Comparison of ENCODE assay signal across 12 cellular contexts in the genomic region with DNA sequence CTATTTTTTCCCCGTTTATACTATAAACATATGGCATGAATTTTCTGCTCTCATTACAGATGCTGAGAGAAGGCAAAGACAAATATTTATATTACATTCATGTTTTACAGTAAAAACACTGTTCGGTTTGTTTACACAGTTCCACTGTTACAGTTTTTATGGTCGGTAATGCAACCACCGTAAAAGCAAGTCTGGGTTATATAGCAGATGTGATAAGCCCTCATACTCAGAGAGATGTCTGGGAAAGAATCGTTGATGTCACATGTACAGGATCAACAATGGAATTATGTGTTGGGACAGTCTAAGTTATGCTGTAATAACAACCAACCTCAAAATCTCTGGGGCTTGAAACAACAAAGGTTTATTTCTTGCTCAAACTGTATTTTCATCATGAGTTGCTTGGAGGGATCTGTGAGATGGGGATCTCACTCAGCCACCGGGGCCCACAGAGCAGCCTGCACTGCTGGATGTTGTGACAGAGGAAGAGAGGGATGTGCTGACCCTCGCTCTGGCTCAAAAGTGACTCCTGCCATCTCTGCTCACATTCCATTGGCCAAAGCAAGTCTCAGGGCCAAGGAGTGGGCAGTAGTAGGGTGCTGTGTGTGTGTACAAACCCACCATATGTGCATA.
DNase-seq lines count a peak whose midpoint lies in the region; ATAC-seq, FAIRE-seq and TF ChIP-seq lines count a peak whose summit lies in the region.
"Had no signal": no experiment of that assay in that cellular context is flagged by ENCODE, and none has a peak within 500 bp of the region (broad histone marks: within the 10 kb centered on the region; RNA-seq: fewer than 3 reads in every experiment).

No MANE protein-coding gene starts in this region.

- H3K4me2 ChIP-seq in smooth muscle cell: peak overlapping the region; percentile 42
- H3K4me2 ChIP-seq in PC-9: no peak overlapping the region

- no peaks in the 10 kb centered on the region for H3K27me3 ChIP-seq in smooth muscle cell (ENCODE audit: low read depth)
- H3K27me3 ChIP-seq in psoas muscle (ENCODE audit: insufficient read depth in 3 of 3, low read length in 2 of 3): no peaks in the 10 kb centered on the region
- H3K27me3 ChIP-seq in PC-9 (ENCODE audit: insufficient read depth, low read depth): no peaks in the 10 kb centered on the region

- H3F3A ChIP-seq in smooth muscle cell (ENCODE audit: low read depth): no peaks in the 10 kb centered on the region
- H3F3A ChIP-seq in PC-9 (ENCODE audit: insufficient read depth, low read depth): no peaks in the 10 kb centered on the region

- peak overlapping the region; percentile 14 for H3K4me3 ChIP-seq in smooth muscle cell
- H3K4me3 ChIP-seq in psoas muscle: no peak overlapping the region
- no peak overlapping the region for H3K4me3 ChIP-seq in PC-9

- intact Hi-C loops in psoas muscle (cut with DNase I) (no loop called here), PC-9 (cut with micrococcal nuclease; ENCODE audit: unreplicated experiment) (no loop called here)

- H2AFZ ChIP-seq in smooth muscle cell (ENCODE audit: low read depth) (no peak overlapping the region), PC-9 (no peak overlapping the region)

- WGBS in smooth muscle cell (ENCODE audit: low lambda C conversion rate): 18% methylated on average over 7 of the region's 7 CpGs
- WGBS in psoas muscle, 3 donors: 58 to 62% (median 59%) methylated on average over 7 of the region's 7 CpGs

- no peaks in the 10 kb centered on the region for H4K20me1 ChIP-seq in smooth muscle cell (ENCODE audit: low read depth)
- H4K20me1 ChIP-seq in PC-9 (ENCODE audit: insufficient read depth): no peaks in the 10 kb centered on the region; the same call in 1 of the 2 replicates

- H3K9me3 ChIP-seq in smooth muscle cell (replicated peaks; ENCODE audit: low read depth): no peaks in the 10 kb centered on the region
- H3K9me3 ChIP-seq in psoas muscle: no peaks in the 10 kb centered on the region
- no peaks in the 10 kb centered on the region for H3K9me3 ChIP-seq in PC-9 (ENCODE audit: insufficient read depth, low read depth)

- ATAC-seq in psoas muscle: no peak
- ATAC-seq: right cardiac atrium had no signal

- no peak for TF ChIP-seq CTCF in smooth muscle cell (IDR thresholded peaks at IDR 0.05; ENCODE audit: borderline replicate concordance, insufficient read depth, poor library complexity, severe bottlenecking)
- TF ChIP-seq CTCF in psoas muscle (IDR thresholded peaks at IDR 0.05): no peak
- no peak for TF ChIP-seq CTCF in PC-9 (conservative IDR thresholded peaks at IDR 0.05)

- no TSS peak for BruUV-seq in PC-9 (replicated peaks; lab: Mats Ljungman, UMichigan)

- H3K27ac ChIP-seq in smooth muscle cell (ENCODE audit: low read depth) (peak overlapping the region; percentile 18), psoas muscle (no peak overlapping the region), PC-9 (no peak overlapping the region)

- H3K79me2 ChIP-seq in smooth muscle cell (ENCODE audit: low read depth): no peaks in the 10 kb centered on the region
- H3K79me2 ChIP-seq in PC-9 (ENCODE audit: low read depth): no peaks in the 10 kb centered on the region

- FAIRE-seq in endometrium (lab: Jason Lieb, UNC): peak; percentile 97

- DNase-seq in DMS 273 (lab: John Stamatoyannopoulos, UW; ENCODE audit: unreplicated experiment) (peak; percentile 63), DMS 273 treated with DMSO at 0.1 percent for 48 hours (lab: John Stamatoyannopoulos, UW) (no peak), NCI-H526 (lab: John Stamatoyannopoulos, UW) (peak; percentile 76 to 83), smooth muscle cell (lab: John Stamatoyannopoulos, UW; ENCODE audit: unreplicated experiment) (no peak), psoas muscle (no peak), PC-9 (no peak)
- no peak for DNase-seq in activated CD8-positive, alpha-beta memory T cell treated with anti-CD3 and anti-CD28 coated beads for 24 hours
- DNase-seq: 8988T; activated T-cell treated with anti-CD3 and anti-CD28 coated beads, Interleukin-2, amount 50 U/mL, for 48 hours; effector CD4-positive, alpha-beta T cell; right cardiac atrium had no signal

- no peaks in the 10 kb centered on the region for H3K9me2 ChIP-seq in PC-9 (ENCODE audit: insufficient read depth)

- H3K9ac ChIP-seq in smooth muscle cell (ENCODE audit: low read depth): no peak overlapping the region

- H3K36me3 ChIP-seq in smooth muscle cell (ENCODE audit: low read depth): no peaks in the 10 kb centered on the region
- no peaks in the 10 kb centered on the region for H3K36me3 ChIP-seq in psoas muscle (ENCODE audit: insufficient read depth in 1 of 2, low read depth in 1 of 2)
- no peaks in the 10 kb centered on the region for H3K36me3 ChIP-seq in PC-9 (ENCODE audit: low read depth)

- CTCF ChIA-PET in PC-9 (lab: Charles Lee): no interaction called here

- POLR2A ChIA-PET in PC-9 (lab: Charles Lee; ENCODE audit: unreplicated experiment): no interaction called here

- no peaks in the 10 kb centered on the region for H3K4me1 ChIP-seq in smooth muscle cell (ENCODE audit: low read depth)
- H3K4me1 ChIP-seq in psoas muscle: no peaks in the 10 kb centered on the region
- no peaks in the 10 kb centered on the region for H3K4me1 ChIP-seq in PC-9 (replicated peaks; ENCODE audit: insufficient read depth)

Comparison
In these comparisons a context has a peak if more than half of its experiments do, and no peak if none do; other contexts are left out.
1. DNase-seq: peak in DMS 273 (single experiment) and NCI-H526 (2 of 2); none in DMS 273 treated with DMSO at 0.1 percent for 48 hours (single experiment), smooth muscle cell (single experiment), psoas muscle (0 of 2), activated CD8-positive, alpha-beta memory T cell treated with anti-CD3 and anti-CD28 coated beads for 24 hours (single experiment) and PC-9 (0 of 2).